19 cellular contexts compared by ENCODE assay signal in genomic region chr11:74142624-74143023, GRCh38. TPM values are rescaled to one million over a fixed set of nuclear protein-coding genes. Genes with fewer than 3 reads are reported as not detected.
DNase-seq lines count a peak whose midpoint lies in the region; ATAC-seq and TF ChIP-seq lines count a peak whose summit lies in the region.
"Had no signal": no experiment of that assay in that cellular context is flagged by ENCODE, and none has a peak within 500 bp of the region (broad histone marks: within the 10 kb centered on the region; RNA-seq: fewer than 3 reads in every experiment).

No MANE protein-coding gene starts in this region.

- H3K36me3 ChIP-seq in adrenal gland (replicated peaks in 1 of 2): no peaks in the 10 kb centered on the region
- H3K36me3 ChIP-seq: cardiac muscle cell had no signal

- no peaks in the 10 kb centered on the region for H3K9me3 ChIP-seq in adrenal gland (replicated peaks in 1 of 3)
- H3K9me3 ChIP-seq: left lung, testis had no signal

- H3K4me3 ChIP-seq in adrenal gland: no peak overlapping the region
- H3K4me3 ChIP-seq: cardiac muscle cell, GM23338, left lung, PC-9, testis had no signal

- ATAC-seq in GM18909 (IDR thresholded peaks at IDR 0.05; ENCODE audit: poor library complexity, unreplicated experiment): no peak
- ATAC-seq: esophagus mucosa, GM23338, left lung had no signal

- intact Hi-C loops in adrenal gland (cut with DNase I): no loop called here

- TF ChIP-seq POLR2A in adrenal gland (IDR thresholded peaks at IDR 0.05): no peak

- peak; percentile 53 for DNase-seq in AG08396 (ENCODE audit: low spot score)
- peak; percentile 29 for DNase-seq in HT1080 (ENCODE audit: low read depth)
- peak; percentile 61 for DNase-seq in astrocyte of the hippocampus (ENCODE audit: low read depth, low spot score)
- peak; percentile 53 for DNase-seq in kidney tubule cell (ENCODE audit: low spot score)
- DNase-seq in occipital lobe (lab: John Stamatoyannopoulos, UW): no peak
- no peak for DNase-seq in adrenal gland
- no peak for DNase-seq in activated naive CD4-positive, alpha-beta T cell treated with anti-CD3 and anti-CD28 coated beads, Interleukin-2, amount 50 U/mL, for 16 hours
- DNase-seq: CD8-positive, alpha-beta memory T cell; DMS53; glutamatergic neuron; left lung; NCI-H1417 treated with DMSO at 0.1 percent for 48 hours; NCI-H2171 treated with DMSO at 0.1 percent for 48 hours; PC-9; testis had no signal

- no peaks in the 10 kb centered on the region for H3K27me3 ChIP-seq in adrenal gland
- H3K27me3 ChIP-seq: cardiac muscle cell, left lung, testis had no signal

- no peak overlapping the region for H3K27ac ChIP-seq in adrenal gland
- H3K27ac ChIP-seq: cardiac muscle cell, left lung had no signal

- peaks cover 17 to 40% of the 10 kb centered on the region in 2 donors for H3K4me1 ChIP-seq in adrenal gland (replicated peaks in 1 of 2)
- H3K4me1 ChIP-seq: testis had no signal

- no peak for TF ChIP-seq CTCF in adrenal gland (IDR thresholded peaks at IDR 0.05)

- WGBS in adrenal gland, 4 donors: 89 to 96% (median 92%) methylated on average over 3 of the region's 3 CpGs

RNA-seq across cellular contexts. Expression of gene C2CD3, which starts 28.2 kb away (rescaled TPM):
- total RNA-seq in HT1080 (2014; rRNA removed; shearing (Covaris generic)): 11.9 and 20.5 TPM in 2 replicates
- polyA plus RNA-seq in HT1080 (2015; cell fraction: cytosol; rRNA removed): 11.5 and 14.9 TPM in 2 replicates
- polyA plus RNA-seq in HT1080 (2015; cell fraction: nucleus; rRNA removed): 20.1 and 21.4 TPM in 2 replicates
- total RNA-seq in occipital lobe (15.6 TPM), adrenal gland (10 to 100 TPM; 20.6 to 42.8 (median 28.4) TPM)
- polyA plus RNA-seq in adrenal gland: 10 to 100 TPM; 14.5 to 23.7 (median 21.7) TPM

RNA-seq across cellular contexts. Expression of gene PPME1, which starts 28.5 kb away (rescaled TPM):
- 44.0 and 53.1 TPM in 2 replicates for total RNA-seq in HT1080 (2014; rRNA removed; shearing (Covaris generic))
- polyA plus RNA-seq in HT1080 (2015; cell fraction: cytosol; rRNA removed): 57.2 and 61.8 TPM in 2 replicates
- polyA plus RNA-seq in HT1080 (2015; cell fraction: nucleus; rRNA removed): 69.8 and 71.3 TPM in 2 replicates
- total RNA-seq in occipital lobe (41.6 TPM), adrenal gland (10 to 100 TPM; 31.4 to 71.6 (median 49.1) TPM)
- 10 to 100 TPM; 47.8 to 61.7 (median 48.7) TPM for polyA plus RNA-seq in adrenal gland

Comparison
In these comparisons a context has a peak if more than half of its experiments do, and no peak if none do; other contexts are left out.
1. DNase-seq: peak in AG08396 (single experiment), HT1080 (single experiment), astrocyte of the hippocampus (single experiment) and kidney tubule cell (single experiment); none in occipital lobe (single experiment), adrenal gland (0 of 7) and activated naive CD4-positive, alpha-beta T cell treated with anti-CD3 and anti-CD28 coated beads, Interleukin-2, amount 50 U/mL, for 16 hours (single experiment).